In the genomic region with DNA sequence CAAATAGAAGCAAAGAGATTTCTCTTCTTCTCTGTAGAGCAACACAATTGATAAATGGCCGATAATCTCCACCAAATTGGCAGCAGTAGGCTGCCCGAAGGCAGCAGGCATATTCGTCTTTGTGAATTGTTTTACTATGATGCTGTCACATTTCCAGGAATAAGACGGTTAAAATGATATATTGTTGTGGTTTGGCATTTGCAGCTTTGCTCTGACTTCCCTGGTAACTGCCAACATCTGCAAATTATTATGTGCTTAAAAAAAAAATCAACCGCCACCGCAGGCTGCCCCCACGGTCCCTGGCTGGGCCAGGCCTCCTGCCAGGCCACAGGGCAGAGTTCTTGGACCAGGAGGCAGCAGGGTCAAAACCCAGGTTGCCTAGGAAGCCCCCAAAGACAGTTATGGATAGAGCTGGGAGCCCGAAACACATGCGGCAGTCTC, we compare ENCODE assay signal across 9 cellular contexts.
A peak's percentile ranks its signal among the peaks of the same experiment; 100 is the strongest.
DNase-seq lines count a peak whose midpoint lies in the region; ATAC-seq and TF ChIP-seq lines count a peak whose summit lies in the region.
"Had no signal": no experiment of that assay in that cellular context is flagged by ENCODE, and none has a peak within 500 bp of the region (broad histone marks: within the 10 kb centered on the region; RNA-seq: fewer than 3 reads in every experiment).

No MANE protein-coding gene starts in this region.

- H3K27ac ChIP-seq in SJSA1, result peak overlapping the region; percentile 60

- no peak for TF ChIP-seq POLR2A in GM18505 (IDR thresholded peaks at IDR 0.05; ENCODE audit: borderline replicate concordance, extremely low read depth, insufficient read depth, insufficient read length)

- H3K4me3 Mint-ChIP-seq in stimulated activated memory B cell treated with anti-CD40 and anti-IgM and Interleukin-4, amounts not matched to agents 10 μg/mL and 1 μg/mL and 100 μg/mL, for 72 hours, result no peak overlapping the region

- DNase-seq in HFF-Myc (ENCODE audit: extremely low read depth, low read depth) (peak; percentile 92), SJSA1 (ENCODE audit: low read depth in 1 of 2, low spot score in 2 of 2) (no peak), fibroblast of the aortic adventitia (ENCODE audit: low read depth) (peak; percentile 98), retina (no peak)
- DNase-seq in stimulated activated CD4-positive, alpha-beta T cell treated with anti-CD3 and anti-CD28 coated beads, Interleukin-4, amount 100 ng/mL, for 4 hours, result no peak
- DNase-seq in activated effector memory CD4-positive, alpha-beta T cell treated with Interleukin-2 at 50 U/mL for 16 hours, result no peak
- DNase-seq: effector memory CD4-positive, alpha-beta T cell had no signal

- H3K27ac Mint-ChIP-seq in stimulated activated memory B cell treated with anti-CD40 and anti-IgM and Interleukin-4, amounts not matched to agents 10 μg/mL and 1 μg/mL and 100 μg/mL, for 72 hours, result peak overlapping the region; percentile 62

- H3K9me3 ChIP-seq in SJSA1 (replicated peaks), result no peaks in the 10 kb centered on the region

- H3K9me3 Mint-ChIP-seq in stimulated activated memory B cell treated with anti-CD40 and anti-IgM and Interleukin-4, amounts not matched to agents 10 μg/mL and 1 μg/mL and 100 μg/mL, for 72 hours, result peaks cover 2% of the 10 kb centered on the region

- H3K27me3 ChIP-seq in SJSA1 (replicated peaks), result no peaks in the 10 kb centered on the region

- TF ChIP-seq CTCF in HFF-Myc (IDR thresholded peaks at IDR 0.05; ENCODE audit: low read depth, low read length, missing control alignments), result no peak
- no peak for TF ChIP-seq CTCF in fibroblast of the aortic adventitia (IDR thresholded peaks at IDR 0.05; ENCODE audit: insufficient read depth, low read length)

- peaks cover 79% of the 10 kb centered on the region for H3K27me3 Mint-ChIP-seq in stimulated activated memory B cell treated with anti-CD40 and anti-IgM and Interleukin-4, amounts not matched to agents 10 μg/mL and 1 μg/mL and 100 μg/mL, for 72 hours

- H3K4me3 ChIP-seq in HFF-Myc (replicated peaks; ENCODE audit: low read depth, low read length) (no peak overlapping the region), SJSA1 (no peak overlapping the region), fibroblast of the aortic adventitia (ENCODE audit: low read depth, low read length) (no peak overlapping the region)

- peaks cover 17% of the 10 kb centered on the region for H3K4me1 Mint-ChIP-seq in stimulated activated memory B cell treated with anti-CD40 and anti-IgM and Interleukin-4, amounts not matched to agents 10 μg/mL and 1 μg/mL and 100 μg/mL, for 72 hours

- peaks cover 74% of the 10 kb centered on the region for H3K4me1 ChIP-seq in SJSA1 (replicated peaks)

- ATAC-seq in stimulated activated memory B cell treated with anti-CD40 and anti-IgM and Interleukin-4, amounts not matched to agents 10 μg/mL and 1 μg/mL and 100 μg/mL, for 72 hours, result peak; percentile 40
- no peak for ATAC-seq in GM18505 (IDR thresholded peaks at IDR 0.05; ENCODE audit: unreplicated experiment)

- H3K36me3 Mint-ChIP-seq in stimulated activated memory B cell treated with anti-CD40 and anti-IgM and Interleukin-4, amounts not matched to agents 10 μg/mL and 1 μg/mL and 100 μg/mL, for 72 hours, result no peaks in the 10 kb centered on the region

- H3K36me3 ChIP-seq in SJSA1, result no peaks in the 10 kb centered on the region

Comparison
In these comparisons a context has a peak if more than half of its experiments do, and no peak if none do; other contexts are left out.
1. DNase-seq: peak in HFF-Myc (single experiment) and fibroblast of the aortic adventitia (single experiment); none in SJSA1 (0 of 2), stimulated activated CD4-positive, alpha-beta T cell treated with anti-CD3 and anti-CD28 coated beads, Interleukin-4, amount 100 ng/mL, for 4 hours (0 of 2), activated effector memory CD4-positive, alpha-beta T cell treated with Interleukin-2 at 50 U/mL for 16 hours (single experiment) and retina (single experiment).